ENCODE assay signal across 1 cellular context in genomic region chr6:105317607-105318533, GRCh38.
TF ChIP-seq lines count a peak whose summit lies in the region.

No MANE protein-coding gene starts in this region.

TF ChIP-seq in GM23338, 12 proteins besides CTCF, POLR2A, EP300 and RAD21 (continued from another document):
- no peak for TF ChIP-seq ZNF462 (CRISPR knock-in tag; IDR thresholded peaks at IDR 0.05)
- no peak for TF ChIP-seq JUNB (IDR thresholded peaks at IDR 0.05; ENCODE audit: unreplicated experiment)
- no peak for TF ChIP-seq STAT1 (IDR thresholded peaks at IDR 0.05; ENCODE audit: unreplicated experiment)
- no peak for TF ChIP-seq REST (IDR thresholded peaks at IDR 0.05; ENCODE audit: unreplicated experiment)
- no peak for TF ChIP-seq EZH2 (IDR thresholded peaks at IDR 0.05; ENCODE audit: low read depth, unreplicated experiment)
- TF ChIP-seq ETS1 (IDR thresholded peaks at IDR 0.05) = no peak
- no peak for TF ChIP-seq POLR2AphosphoS5 (IDR thresholded peaks at IDR 0.05; ENCODE audit: low read depth)
- TF ChIP-seq NANOG (IDR thresholded peaks at IDR 0.05; ENCODE audit: borderline replicate concordance) = no peak
- no peak for TF ChIP-seq EZH2phosphoT487 (IDR thresholded peaks at IDR 0.05; ENCODE audit: unreplicated experiment)
- no peak for TF ChIP-seq ZNF114 (CRISPR knock-in tag; IDR thresholded peaks at IDR 0.05)
